In genomic region chr5:172778223-172778814, GRCh38 we compare ENCODE assay signal across 1 cellular context.
A peak's percentile ranks its signal among the peaks of the same experiment; 100 is the strongest.
TF ChIP-seq lines count a peak whose summit lies in the region.

No MANE protein-coding gene starts in this region.

TF ChIP-seq in HepG2, 621 proteins besides CTCF, POLR2A, EP300 and RAD21 (continued from another document and continues in another):
- TF ChIP-seq ZNF318 (CRISPR knock-in tag; IDR thresholded peaks at IDR 0.05) = no peak
- peak; percentile 52; the same call in 1 of the 2 replicates for TF ChIP-seq GABPB1 (CRISPR knock-in tag; IDR thresholded peaks at IDR 0.05)
- TF ChIP-seq KDM3A (CRISPR knock-in tag; IDR thresholded peaks at IDR 0.05; ENCODE audit: low read depth) = peak; percentile 82; the same call in 1 of the 2 replicates
- no peak for TF ChIP-seq PBX2 (CRISPR knock-in tag; IDR thresholded peaks at IDR 0.05)
- no peak for TF ChIP-seq ELF4 (CRISPR knock-in tag; IDR thresholded peaks at IDR 0.05; ENCODE audit: borderline replicate concordance)
- TF ChIP-seq SRSF4 (IDR thresholded peaks at IDR 0.05; ENCODE audit: low read depth, low read length, poor library complexity, severe bottlenecking) = no peak
- peak; percentile 55; the same call in 1 of the 2 replicates for TF ChIP-seq ZNF503 (CRISPR knock-in tag; IDR thresholded peaks at IDR 0.05)
- peak; percentile 97 for TF ChIP-seq JUND (CRISPR knock-in tag; IDR thresholded peaks at IDR 0.05)
- peak in 1 of 2 experiments; percentile 47; a peak in 2 of 4 replicates for TF ChIP-seq KLF16 (CRISPR knock-in tag; IDR thresholded peaks at IDR 0.05)
- peak; percentile 91 for TF ChIP-seq ARID3A (IDR thresholded peaks at IDR 0.05; ENCODE audit: low read depth, low read length)
- TF ChIP-seq ERF (CRISPR knock-in tag; IDR thresholded peaks at IDR 0.05) = peak; percentile 80; the same call in 1 of the 2 replicates
- no peak for TF ChIP-seq ZNF841 (CRISPR knock-in tag; IDR thresholded peaks at IDR 0.05; ENCODE audit: borderline replicate concordance)
- peak; percentile 48 for TF ChIP-seq TBL1XR1 (IDR thresholded peaks at IDR 0.05; ENCODE audit: borderline replicate concordance, low read length, partially characterized antibody)
- TF ChIP-seq NCOA5 (CRISPR knock-in tag; IDR thresholded peaks at IDR 0.05) = no peak
- TF ChIP-seq CENPT (CRISPR knock-in tag; IDR thresholded peaks at IDR 0.05; ENCODE audit: low read depth) = no peak
- no peak for TF ChIP-seq ELK4 (CRISPR knock-in tag; IDR thresholded peaks at IDR 0.05; ENCODE audit: borderline replicate concordance)
- peak; percentile 64; the same call in 1 of the 2 replicates for TF ChIP-seq SKIL (CRISPR knock-in tag; IDR thresholded peaks at IDR 0.05; ENCODE audit: borderline replicate concordance)
- TF ChIP-seq SMARCE1 (IDR thresholded peaks at IDR 0.05; ENCODE audit: borderline replicate concordance) = no peak
- TF ChIP-seq PRDM10 (CRISPR knock-in tag; IDR thresholded peaks at IDR 0.05; ENCODE audit: low read depth) = peak; percentile 81
- peak; percentile 70; the same call in 1 of the 2 replicates for TF ChIP-seq HHEX (CRISPR knock-in tag; IDR thresholded peaks at IDR 0.05)
- TF ChIP-seq ZNF597 (CRISPR knock-in tag; IDR thresholded peaks at IDR 0.05) = no peak
- no peak for TF ChIP-seq ZNF101 (CRISPR knock-in tag; IDR thresholded peaks at IDR 0.05; ENCODE audit: borderline replicate concordance, low read depth)
- TF ChIP-seq ZNF296 (CRISPR knock-in tag; conservative IDR thresholded peaks at IDR 0.05) = no peak
